Comparison of ENCODE assay signal across 19 cellular contexts in genomic region chr7:51082940-51083533, GRCh38.
DNase-seq lines count a peak whose midpoint lies in the region; ATAC-seq, FAIRE-seq and TF ChIP-seq lines count a peak whose summit lies in the region.
"Had no signal": no experiment of that assay in that cellular context is flagged by ENCODE, and none has a peak within 500 bp of the region (broad histone marks: within the 10 kb centered on the region; RNA-seq: fewer than 3 reads in every experiment).

No MANE protein-coding gene starts in this region.

- no peak for TF ChIP-seq CTCF in endothelial cell (IDR thresholded peaks at IDR 0.05; ENCODE audit: unreplicated experiment)
- TF ChIP-seq CTCF in right atrium auricular region (IDR thresholded peaks at IDR 0.05): no peak

- FAIRE-seq in urothelium cell line (lab: Jason Lieb, UNC): peak; percentile 27
- FAIRE-seq: D721Med, GM19239 had no signal

- no peaks in the 10 kb centered on the region for H3K9me3 Mint-ChIP-seq in activated CD4-positive, alpha-beta T cell treated with anti-CD3 and anti-CD28 coated beads, Interleukin-2, amount 10 ng/mL, durations not matched to agents 24 days and 14 days
- H3K9me3 Mint-ChIP-seq in activated CD4-positive, alpha-beta T cell treated with anti-CD3 and anti-CD28 coated beads for 36 hours (ENCODE audit: low read depth): no peaks in the 10 kb centered on the region
- H3K9me3 Mint-ChIP-seq in endothelial cell (ENCODE audit: unreplicated experiment): no peaks in the 10 kb centered on the region
- H3K9me3 Mint-ChIP-seq in activated T-cell treated with anti-CD3 and anti-CD28 coated beads, Interleukin-2, amount 50 U/mL, for 72 hours: no peaks in the 10 kb centered on the region
- H3K9me3 Mint-ChIP-seq: CD14-positive monocyte; CD8-positive, alpha-beta T cell had no signal

- POLR2A ChIA-PET in activated CD4-positive, alpha-beta T cell treated with anti-CD3 and anti-CD28 coated beads for 36 hours (lab: Charles Lee): no interaction called here

- peaks cover 3% of the 10 kb centered on the region for H3K27me3 Mint-ChIP-seq in activated CD4-positive, alpha-beta T cell treated with anti-CD3 and anti-CD28 coated beads, Interleukin-2, amount 10 ng/mL, durations not matched to agents 24 days and 14 days
- H3K27me3 Mint-ChIP-seq in activated CD4-positive, alpha-beta T cell treated with anti-CD3 and anti-CD28 coated beads for 36 hours: no peaks in the 10 kb centered on the region
- H3K27me3 Mint-ChIP-seq in endothelial cell (ENCODE audit: unreplicated experiment): peaks cover 7% of the 10 kb centered on the region
- H3K27me3 Mint-ChIP-seq in activated T-cell treated with anti-CD3 and anti-CD28 coated beads, Interleukin-2, amount 50 U/mL, for 72 hours (ENCODE audit: low read depth): no peaks in the 10 kb centered on the region

- H3K27ac Mint-ChIP-seq in activated CD4-positive, alpha-beta T cell treated with anti-CD3 and anti-CD28 coated beads, Interleukin-2, amount 10 ng/mL, durations not matched to agents 24 days and 14 days: no peak overlapping the region
- no peak overlapping the region for H3K27ac Mint-ChIP-seq in activated CD4-positive, alpha-beta T cell treated with anti-CD3 and anti-CD28 coated beads for 36 hours
- peak overlapping the region; percentile 7 for H3K27ac Mint-ChIP-seq in endothelial cell (ENCODE audit: unreplicated experiment)
- no peak overlapping the region for H3K27ac Mint-ChIP-seq in activated T-cell treated with anti-CD3 and anti-CD28 coated beads, Interleukin-2, amount 50 U/mL, for 72 hours
- H3K27ac Mint-ChIP-seq: CD14-positive monocyte; CD8-positive, alpha-beta T cell had no signal

- H3K36me3 ChIP-seq in right atrium auricular region: no peaks in the 10 kb centered on the region

- CTCF ChIA-PET in activated CD4-positive, alpha-beta T cell treated with anti-CD3 and anti-CD28 coated beads for 36 hours (lab: Charles Lee): interaction anchor here (1.0 kb wide), 1 partner anchor 13 kb away, joined by 3 read pairs; no protein-coding TSS in a partner anchor

- H3K27me3 ChIP-seq in right atrium auricular region: no peaks in the 10 kb centered on the region

- peak; percentile 28 for DNase-seq in activated CD4-positive, alpha-beta T cell treated with anti-CD3 and anti-CD28 coated beads, Interleukin-2, amount 10 ng/mL, durations not matched to agents 24 days and 14 days
- no peak for DNase-seq in activated CD4-positive, alpha-beta T cell treated with anti-CD3 and anti-CD28 coated beads for 36 hours
- no peak for DNase-seq in endothelial cell (ENCODE audit: low spot score)
- no peak for DNase-seq in right atrium auricular region (ENCODE audit: low spot score)
- no peak for DNase-seq in urothelium cell line (ENCODE audit: low spot score)
- DNase-seq in activated T-cell treated with anti-CD3 and anti-CD28 coated beads, Interleukin-2, amount 50 U/mL, for 72 hours: no peak
- no peak for DNase-seq in left colon
- DNase-seq in NK-92 (lab: John Stamatoyannopoulos, UW; ENCODE audit: unreplicated experiment): no peak
- DNase-seq: CD8-positive, alpha-beta T cell; COR-L47; DMS153; DND-41; GDM1; H7; IMR-90 had no signal

- no peak overlapping the region for H3K4me3 ChIP-seq in right atrium auricular region

- no peaks in the 10 kb centered on the region for H3K36me3 Mint-ChIP-seq in activated CD4-positive, alpha-beta T cell treated with anti-CD3 and anti-CD28 coated beads, Interleukin-2, amount 10 ng/mL, durations not matched to agents 24 days and 14 days (ENCODE audit: low read depth)
- H3K36me3 Mint-ChIP-seq in activated CD4-positive, alpha-beta T cell treated with anti-CD3 and anti-CD28 coated beads for 36 hours (ENCODE audit: low read depth): no peaks in the 10 kb centered on the region
- no peaks in the 10 kb centered on the region for H3K36me3 Mint-ChIP-seq in endothelial cell (ENCODE audit: low read depth, unreplicated experiment)
- no peaks in the 10 kb centered on the region for H3K36me3 Mint-ChIP-seq in activated T-cell treated with anti-CD3 and anti-CD28 coated beads, Interleukin-2, amount 50 U/mL, for 72 hours (ENCODE audit: insufficient read depth in 2 of 2)
- H3K36me3 Mint-ChIP-seq: CD14-positive monocyte; CD8-positive, alpha-beta T cell had no signal

- peaks cover 0 to 43% of the 10 kb centered on the region in 2 donors for H3K4me1 ChIP-seq in right atrium auricular region

- intact Hi-C loops in activated CD4-positive, alpha-beta T cell treated with anti-CD3 and anti-CD28 coated beads, Interleukin-2, amount 10 ng/mL, durations not matched to agents 24 days and 14 days (cut with micrococcal nuclease): no loop called here
- intact Hi-C loops in activated CD4-positive, alpha-beta T cell treated with anti-CD3 and anti-CD28 coated beads for 36 hours (cut with DNase I, micrococcal nuclease): no loop called here
- intact Hi-C loops in left colon (cut with DNase I, micrococcal nuclease): no loop called here

- H3K4me1 Mint-ChIP-seq in activated CD4-positive, alpha-beta T cell treated with anti-CD3 and anti-CD28 coated beads, Interleukin-2, amount 10 ng/mL, durations not matched to agents 24 days and 14 days: no peaks in the 10 kb centered on the region
- H3K4me1 Mint-ChIP-seq in activated CD4-positive, alpha-beta T cell treated with anti-CD3 and anti-CD28 coated beads for 36 hours: no peaks in the 10 kb centered on the region
- peaks cover 32% of the 10 kb centered on the region for H3K4me1 Mint-ChIP-seq in endothelial cell (ENCODE audit: unreplicated experiment)
- H3K4me1 Mint-ChIP-seq in activated T-cell treated with anti-CD3 and anti-CD28 coated beads, Interleukin-2, amount 50 U/mL, for 72 hours (ENCODE audit: low read depth): no peaks in the 10 kb centered on the region
- H3K4me1 Mint-ChIP-seq: CD14-positive monocyte had no signal

- no peak for ATAC-seq in activated CD4-positive, alpha-beta T cell treated with anti-CD3 and anti-CD28 coated beads for 36 hours
- ATAC-seq in activated T-cell treated with anti-CD3 and anti-CD28 coated beads, Interleukin-2, amount 50 U/mL, for 72 hours (replicated peaks in 1 of 2): no peak
- no peak for ATAC-seq in left colon
- ATAC-seq: CD8-positive, alpha-beta T cell had no signal

- H3K4me3 Mint-ChIP-seq in activated CD4-positive, alpha-beta T cell treated with anti-CD3 and anti-CD28 coated beads, Interleukin-2, amount 10 ng/mL, durations not matched to agents 24 days and 14 days: no peak overlapping the region
- no peak overlapping the region for H3K4me3 Mint-ChIP-seq in activated CD4-positive, alpha-beta T cell treated with anti-CD3 and anti-CD28 coated beads for 36 hours
- H3K4me3 Mint-ChIP-seq in endothelial cell (ENCODE audit: unreplicated experiment): no peak overlapping the region
- no peak overlapping the region for H3K4me3 Mint-ChIP-seq in activated T-cell treated with anti-CD3 and anti-CD28 coated beads, Interleukin-2, amount 50 U/mL, for 72 hours
- H3K4me3 Mint-ChIP-seq: CD14-positive monocyte; CD8-positive, alpha-beta T cell had no signal

- H3K9me3 ChIP-seq in right atrium auricular region: no peaks in the 10 kb centered on the region

- H3K27ac ChIP-seq in right atrium auricular region: peak overlapping the region; percentile 73 to 82
- H3K27ac ChIP-seq: 22Rv1 had no signal
